Comparison of ENCODE assay signal across 29 cellular contexts in genomic region chr6:69181964-69182363, GRCh38.
"Had no signal": no experiment of that assay in that cellular context is flagged by ENCODE, and none has a peak within 500 bp of the region (broad histone marks: within the 10 kb centered on the region; RNA-seq: fewer than 3 reads in every experiment).

No MANE protein-coding gene starts in this region.

- ATAC-seq: activated CD8-positive, alpha-beta T cell treated with anti-CD3 and anti-CD28 coated beads for 36 hours; activated naive CD4-positive, alpha-beta T cell treated with anti-CD3 and anti-CD28 coated beads, Interleukin-2, amount 50 U/mL, for 72 hours; activated T-cell treated with anti-CD3 and anti-CD28 coated beads, Interleukin-2, amount 50 U/mL, for 4 hours; activated T-cell treated with anti-CD3 and anti-CD28 coated beads, Interleukin-2, amount 50 U/mL, for 72 hours; activated T-helper 17 cell treated with anti-CD3 and anti-CD28 coated beads, Interleukin-2, amount 50 U/mL, for 72 hours; body of pancreas had no signal

- DNase-seq: activated B cell treated with CpG ODN at 0.5 μM for 24 hours; activated CD4-positive, alpha-beta memory T cell treated with anti-CD3 and anti-CD28 coated beads for 36 hours; activated CD4-positive, alpha-beta T cell treated with anti-CD3 and anti-CD28 coated beads for 4 hours; activated CD4-positive, alpha-beta T cell treated with anti-CD3 and anti-CD28 coated beads, Interleukin-2, amount 10 ng/mL, durations not matched to agents 24 days and 14 days; activated CD4-positive, alpha-beta T cell treated with anti-CD3 and anti-CD28 coated beads, Interleukin-2, amount 50 U/mL, for 1 hour; activated CD4-positive, alpha-beta T cell treated with anti-CD3 and anti-CD28 coated beads, Interleukin-2, amount 50 U/mL, for 4 hours; activated CD4-positive, CD25-positive, alpha-beta regulatory T cell treated with anti-CD3 and anti-CD28 coated beads, Interleukin-2, amount 50 U/mL, for 72 hours; activated CD8-positive, alpha-beta memory T cell treated with anti-CD3 and anti-CD28 coated beads, Interleukin-2, amount 50 U/mL, for 4 hours; activated CD8-positive, alpha-beta T cell treated with anti-CD3 and anti-CD28 coated beads for 36 hours; activated effector memory CD4-positive, alpha-beta T cell treated with anti-CD3 and anti-CD28 coated beads, Interleukin-2, amount 50 U/mL, for 16 hours; activated gamma-delta T cell treated with Interleukin-2 at 50 U/mL for 16 hours; activated naive CD4-positive, alpha-beta T cell; activated naive CD4-positive, alpha-beta T cell treated with anti-CD3 and anti-CD28 coated beads for 36 hours; activated naive CD4-positive, alpha-beta T cell treated with anti-CD3 and anti-CD28 coated beads, Interleukin-2, amount 50 U/mL, for 16 hours; activated naive CD8-positive, alpha-beta T cell treated with anti-CD3 and anti-CD28 coated beads for 36 hours; activated T-cell treated with anti-CD3 and anti-CD28 coated beads for 4 hours; activated T-cell treated with anti-CD3 and anti-CD28 coated beads, Interleukin-2, amount 50 U/mL, for 1 hour; activated T-cell treated with anti-CD3 and anti-CD28 coated beads, Interleukin-2, amount 50 U/mL, for 4 hours; activated T-cell treated with anti-CD3 and anti-CD28 coated beads, Interleukin-2, amount 50 U/mL, for 72 hours; adrenal gland; amniotic stem cell; aorta; body of pancreas; brain microvascular endothelial cell; central memory CD4-positive, alpha-beta T cell; T-helper 2 cell; T-helper 9 cell had no signal
